20 cellular contexts compared by ENCODE assay signal in the genomic region with DNA sequence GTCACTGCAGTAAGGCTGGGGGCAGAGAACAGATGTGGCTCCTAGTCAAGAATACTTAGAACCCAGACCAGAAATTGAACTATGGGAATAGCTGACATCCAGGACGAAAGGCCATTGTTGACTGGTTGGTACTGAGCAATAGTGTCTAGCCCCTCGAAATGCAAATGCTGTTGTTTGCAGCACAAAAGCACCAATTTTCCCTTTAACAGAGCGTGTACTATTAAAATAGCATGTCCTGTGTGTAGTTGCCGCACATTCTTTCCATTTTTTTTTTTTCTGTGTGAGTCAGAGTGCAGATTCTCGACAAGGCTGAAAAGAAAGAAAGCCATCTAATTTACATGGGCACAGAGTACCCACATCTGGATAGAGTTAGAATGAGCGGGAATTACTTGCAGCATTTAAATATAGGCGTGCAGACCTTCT.
DNase-seq lines count a peak whose midpoint lies in the region; ATAC-seq lines count a peak whose summit lies in the region.
"Had no signal": no experiment of that assay in that cellular context is flagged by ENCODE, and none has a peak within 500 bp of the region (broad histone marks: within the 10 kb centered on the region; RNA-seq: fewer than 3 reads in every experiment).

No MANE protein-coding gene starts in this region.

- DNase-seq in Ammon's horn (ENCODE audit: low spot score) (peak; percentile 27), M059J (ENCODE audit: low read depth) (peak; percentile 72), epidermal melanocyte (ENCODE audit: insufficient read length, low spot score) (peak; percentile 66), pons (ENCODE audit: low spot score) (peak; percentile 77), NCI-H446 treated with DMSO at 0.1 percent for 48 hours (lab: John Stamatoyannopoulos, UW) (no peak), CD1c-positive myeloid dendritic cell (ENCODE audit: extremely low spot score) (no peak), T-cell (no peak), NOMO-1 (lab: John Stamatoyannopoulos, UW; ENCODE audit: unreplicated experiment in 2 of 2) (no peak)
- DNase-seq: activated CD4-positive, alpha-beta T cell treated with anti-CD3 and anti-CD28 coated beads for 36 hours; activated naive CD8-positive, alpha-beta T cell treated with anti-CD3 and anti-CD28 coated beads, Interleukin-2, amount 50 U/mL, for 24 hours; activated T-cell treated with anti-CD3 and anti-CD28 coated beads, Interleukin-2, amount 50 U/mL, for 1 hour; BE2C; DMS79; dorsolateral prefrontal cortex; HCEC 1CT; NCI-H1694; NCI-H524 treated with DMSO at 0.1 percent for 48 hours; Peyer's patch had no signal

- H3K4me3 Mint-ChIP-seq in T-cell = no peak overlapping the region
- H3K4me3 Mint-ChIP-seq: activated CD4-positive, alpha-beta T cell treated with anti-CD3 and anti-CD28 coated beads for 36 hours; activated naive CD8-positive, alpha-beta T cell treated with anti-CD3 and anti-CD28 coated beads, Interleukin-2, amount 50 U/mL, for 24 hours had no signal

- H3K9me3 Mint-ChIP-seq in T-cell = peaks cover 3 to 7% (median 6%) of the 10 kb centered on the region in 3 donors

- H3K36me3 Mint-ChIP-seq in T-cell = peaks cover 2% of the 10 kb centered on the region

- H3K27me3 Mint-ChIP-seq in T-cell = no peaks in the 10 kb centered on the region
- H3K27me3 Mint-ChIP-seq: activated CD4-positive, alpha-beta T cell treated with anti-CD3 and anti-CD28 coated beads for 36 hours; activated naive CD8-positive, alpha-beta T cell treated with anti-CD3 and anti-CD28 coated beads, Interleukin-2, amount 50 U/mL, for 24 hours had no signal

- POLR2A ChIA-PET in T-cell (lab: Charles Lee) = no interaction called here

- H3K27ac Mint-ChIP-seq in T-cell = no peak overlapping the region
- H3K27ac Mint-ChIP-seq: activated CD4-positive, alpha-beta T cell treated with anti-CD3 and anti-CD28 coated beads for 36 hours; activated naive CD8-positive, alpha-beta T cell treated with anti-CD3 and anti-CD28 coated beads, Interleukin-2, amount 50 U/mL, for 24 hours had no signal

- no peak for ATAC-seq in T-cell (replicated peaks in 1 of 4)
- ATAC-seq: activated CD4-positive, alpha-beta T cell treated with anti-CD3 and anti-CD28 coated beads for 36 hours; activated naive CD8-positive, alpha-beta T cell treated with anti-CD3 and anti-CD28 coated beads, Interleukin-2, amount 50 U/mL, for 24 hours; foreskin keratinocyte; GM12878 had no signal

- CTCF ChIA-PET in T-cell (lab: Charles Lee) = no interaction called here

- peaks cover 13 to 27% (median 23%) of the 10 kb centered on the region in 3 donors for H3K4me1 Mint-ChIP-seq in T-cell

Comparison
In these comparisons a context has a peak if more than half of its experiments do, and no peak if none do; other contexts are left out.
1. DNase-seq: peak in Ammon's horn (single experiment), M059J (single experiment), epidermal melanocyte (single experiment) and pons (single experiment); none in NCI-H446 treated with DMSO at 0.1 percent for 48 hours (single experiment), CD1c-positive myeloid dendritic cell (single experiment), T-cell (0 of 34) and NOMO-1 (0 of 2).